ENCODE assay signal across 1 cellular context in the genomic region with DNA sequence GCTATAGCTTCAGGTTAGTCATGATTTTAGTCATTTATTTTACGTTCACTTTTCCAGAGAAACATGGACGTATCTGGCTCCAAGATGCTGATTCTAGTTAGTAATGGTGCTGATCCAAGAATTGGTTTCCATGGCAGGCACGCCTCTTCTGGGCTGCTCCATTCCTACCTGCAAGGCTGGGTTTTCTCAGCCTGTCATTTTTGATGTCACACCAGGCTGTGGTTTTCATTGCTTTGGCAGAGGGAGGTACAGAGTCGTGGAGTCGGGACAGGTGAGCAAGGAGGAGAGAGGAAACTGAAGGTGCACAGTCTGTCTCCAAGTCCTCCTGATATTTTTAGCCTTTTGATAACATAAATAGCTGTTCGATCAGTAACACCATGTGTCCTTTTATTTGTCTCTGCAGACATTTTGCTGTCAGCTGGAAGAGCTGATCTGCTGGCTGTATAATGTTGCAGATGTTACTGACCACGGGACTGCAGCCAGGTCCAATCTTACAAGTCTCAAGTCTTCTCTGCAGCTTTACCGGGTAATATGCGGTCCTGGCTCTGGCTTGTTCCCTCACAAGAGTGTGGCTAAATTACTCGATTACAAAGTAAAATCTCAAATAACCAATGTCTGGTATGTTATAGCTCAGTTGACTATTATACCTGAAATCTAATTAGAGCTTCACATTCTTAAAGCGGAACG.
A peak's percentile ranks its signal among the peaks of the same experiment; 100 is the strongest.
TF ChIP-seq lines count a peak whose summit lies in the region.

No MANE protein-coding gene starts in this region.

TF ChIP-seq in HepG2, 621 proteins besides CTCF, POLR2A, EP300 and RAD21:
- TF ChIP-seq ZNF841 (CRISPR knock-in tag; IDR thresholded peaks at IDR 0.05; ENCODE audit: borderline replicate concordance) (no peak), RBM22 (optimal IDR thresholded peaks at IDR 0.05; ENCODE audit: low read length) (peak; percentile 49)
